ENCODE assay signal across 1 cellular context in the genomic region with DNA sequence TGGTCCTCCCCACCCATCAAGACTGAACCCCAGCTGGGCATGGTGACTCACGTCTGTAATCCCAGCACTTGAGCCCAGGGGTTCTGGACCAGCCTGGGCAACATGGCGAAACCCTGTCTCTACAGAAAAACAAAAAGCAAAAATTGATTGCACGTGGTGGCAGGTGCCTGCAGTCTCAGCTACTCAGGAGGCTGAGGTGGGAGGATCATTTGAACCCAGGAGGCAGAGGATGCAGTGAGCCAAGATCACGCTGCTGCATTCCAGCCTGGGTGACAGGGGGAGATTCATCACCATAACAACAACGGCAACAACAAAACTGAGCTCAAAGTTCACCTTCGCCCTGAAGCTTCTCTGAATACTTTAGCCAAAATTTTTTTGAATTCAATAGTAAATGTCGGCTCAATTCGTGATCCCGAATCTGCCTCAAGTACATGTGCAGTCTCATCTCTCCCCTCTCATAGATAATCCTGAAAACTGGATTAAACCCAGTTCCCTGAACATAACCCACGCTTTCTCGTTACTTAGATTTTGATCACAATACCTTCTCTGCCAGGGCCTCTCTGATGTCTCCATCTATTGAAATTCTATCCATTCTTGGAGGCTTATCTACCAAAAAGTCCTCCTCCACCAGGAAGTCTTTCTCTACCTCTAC.
TF ChIP-seq lines count a peak whose summit lies in the region.

No MANE protein-coding gene starts in this region.

TF ChIP-seq in GM23338, 12 proteins besides CTCF, POLR2A, EP300 and RAD21 (continued from another document):
- no peak for TF ChIP-seq ZNF462 (CRISPR knock-in tag; IDR thresholded peaks at IDR 0.05)
